Comparison of ENCODE assay signal across 19 cellular contexts in genomic region chr5:128329542-128329941, GRCh38.
A peak's percentile ranks its signal among the peaks of the same experiment; 100 is the strongest.
DNase-seq lines count a peak whose midpoint lies in the region; ATAC-seq, FAIRE-seq and TF ChIP-seq lines count a peak whose summit lies in the region.
"Had no signal": no experiment of that assay in that cellular context is flagged by ENCODE, and none has a peak within 500 bp of the region (broad histone marks: within the 10 kb centered on the region; RNA-seq: fewer than 3 reads in every experiment).

No MANE protein-coding gene starts in this region.

- intact Hi-C loops in heart left ventricle (cut with DNase I), result no loop called here

- H3K4me1 ChIP-seq in cardiac muscle cell (ENCODE audit: low read depth) (no peaks in the 10 kb centered on the region), heart left ventricle (peaks cover 0 to 14% (median 4%) of the 10 kb centered on the region in 12 donors), A549 (no peaks in the 10 kb centered on the region)

- TF ChIP-seq EP300 in A549 (IDR thresholded peaks at IDR 0.05), result no peak

- TF ChIP-seq CTCF in cardiac muscle cell (IDR thresholded peaks at IDR 0.05; ENCODE audit: low read depth, low read length) (no peak), heart left ventricle (IDR thresholded peaks at IDR 0.05) (no peak), A549 (IDR thresholded peaks at IDR 0.05) (no peak)

- ATAC-seq in heart left ventricle, result no peak
- no peak for ATAC-seq in A549
- no peak for ATAC-seq in GM21526 (IDR thresholded peaks at IDR 0.05; ENCODE audit: low FRiP score, unreplicated experiment)
- ATAC-seq: GM12878, GM23338, HCT116 had no signal

- H3K36me3 ChIP-seq in cardiac muscle cell (peaks cover 100% of the 10 kb centered on the region), heart left ventricle (peaks cover 0 to 12% (median 0%) of the 10 kb centered on the region in 9 donors)

- WGBS in heart left ventricle, 4 donors, result 80 to 87% (median 84%) methylated on average over 3 of the region's 3 CpGs
- 91% methylated on average over 3 of the region's 3 CpGs for WGBS in A549 (ENCODE audit: missing lambda C conversion rate)

- no peak overlapping the region for H3K4me3 ChIP-seq in cardiac muscle cell
- no peak overlapping the region for H3K4me3 ChIP-seq in heart left ventricle
- H3K4me3 ChIP-seq in A549, result no peak overlapping the region
- H3K4me3 ChIP-seq: GM12878, GM23338 had no signal

- H3K9me3 ChIP-seq in cardiac muscle cell (ENCODE audit: low read depth) (no peaks in the 10 kb centered on the region), heart left ventricle (no peaks in the 10 kb centered on the region), A549 (no peaks in the 10 kb centered on the region)

- H3K27ac ChIP-seq in cardiac muscle cell (peak overlapping the region; percentile 82), heart left ventricle (no peak overlapping the region), A549 (no peak overlapping the region)

- no peak overlapping the region for H3K4me2 ChIP-seq in A549
- H3K4me2 ChIP-seq: GM23338 had no signal

- TF ChIP-seq POLR2A in heart left ventricle (IDR thresholded peaks at IDR 0.05) (no peak), A549 (IDR thresholded peaks at IDR 0.05; ENCODE audit: low read length) (no peak)

- POLR2A ChIA-PET in A549 (lab: Yijun Ruan, JAX), result no interaction called here

- no peak for FAIRE-seq in A549 (lab: Jason Lieb, UNC)
- FAIRE-seq: GM12878, GM19239 had no signal

- TF ChIP-seq RAD21 in A549 (conservative IDR thresholded peaks at IDR 0.05 in 1 of 2, IDR thresholded peaks at IDR 0.05 in 1 of 2), result no peak

- H3K27me3 ChIP-seq in cardiac muscle cell (no peaks in the 10 kb centered on the region), heart left ventricle (no peaks in the 10 kb centered on the region)

- no peak for DNase-seq in cardiac muscle cell (ENCODE audit: low read depth in 1 of 2, low spot score in 1 of 2)
- no peak for DNase-seq in heart left ventricle
- no peak for DNase-seq in A549 (ENCODE audit: low read depth in 1 of 2, low spot score in 1 of 2)
- DNase-seq in NCI-H69 (lab: John Stamatoyannopoulos, UW), result peak; percentile 55
- DNase-seq in NK-92 treated with Interleukin-12 subunit alpha and Interleukin-12 subunit beta, amount 100 ng/mL, for 24 hours (lab: John Stamatoyannopoulos, UW), result no peak
- DNase-seq: 8988T; C1 segment of cervical spinal cord; Calu3; CD4-positive, alpha-beta memory T cell; COR-L47; DMS79; EL; GDM1; H9 had no signal

- CTCF ChIA-PET in A549 (lab: Yijun Ruan, JAX), result no interaction called here

TF ChIP-seq in A549, 52 proteins besides CTCF, POLR2A, EP300 and RAD21:
- TF ChIP-seq HEYL (CRISPR knock-in tag; IDR thresholded peaks at IDR 0.05), result no peak
- TF ChIP-seq MAFK (IDR thresholded peaks at IDR 0.05; ENCODE audit: partially characterized antibody), result peak; percentile 90
